Comparison of ENCODE assay signal across 27 cellular contexts in the genomic region with DNA sequence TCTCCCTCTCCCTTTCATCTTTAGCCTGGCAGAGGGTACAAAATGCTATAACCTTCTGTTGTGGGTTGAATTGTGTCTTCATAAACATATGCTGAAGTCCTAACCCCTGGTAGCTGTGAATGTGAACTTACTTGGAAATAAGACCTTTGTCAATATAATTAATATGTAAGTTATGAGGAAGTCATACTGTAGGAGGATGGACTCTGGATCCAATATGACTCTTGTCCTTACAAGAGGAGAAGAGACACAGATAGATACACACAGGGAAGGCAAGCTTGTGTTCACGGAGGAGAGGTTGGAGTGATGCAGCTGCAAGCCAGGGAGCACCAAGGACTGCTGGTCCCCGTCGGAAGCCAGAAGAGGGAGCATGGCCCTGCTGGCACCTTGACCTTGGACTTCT.
"Had no signal": no experiment of that assay in that cellular context is flagged by ENCODE, and none has a peak within 500 bp of the region (broad histone marks: within the 10 kb centered on the region; RNA-seq: fewer than 3 reads in every experiment).

No MANE protein-coding gene starts in this region.

- H3K27ac ChIP-seq: neural progenitor cell, ovary, parathyroid adenoma, psoas muscle, skin epidermis, stomach, thoracic aorta, thyroid gland, tibial nerve, upper lobe of left lung, vagina had no signal

- H3K4me1 ChIP-seq: neural progenitor cell, parathyroid adenoma, psoas muscle, thyroid gland, tibial nerve, upper lobe of left lung, vagina had no signal

- FAIRE-seq: urothelium cell line had no signal

- H3K9me3 ChIP-seq: ovary, psoas muscle, stomach, thoracic aorta, thyroid gland, tibial nerve, upper lobe of left lung, vagina had no signal

- H3K36me3 ChIP-seq: neural progenitor cell, ovary, stomach, thoracic aorta, thyroid gland, tibial nerve, upper lobe of left lung, vagina had no signal

- DNase-seq: naive B cell; naive thymus-derived CD8-positive, alpha-beta T cell; nephron progenitor cell; occipital lobe; ovary; posterior cingulate gyrus; psoas muscle; right cardiac atrium; stimulated activated CD4-positive, alpha-beta T cell treated with anti-CD3 and anti-CD28 coated beads, Interleukin-15, amount 100 ng/mL, for 24 hours; stimulated activated CD4-positive, alpha-beta T cell treated with anti-CD3 and anti-CD28 coated beads, Interleukin-2, amount 100 ng/mL, for 24 hours; stimulated activated CD4-positive, alpha-beta T cell treated with anti-CD3 and anti-CD28 coated beads, Interleukin-2, amount 100 ng/mL, for 48 hours; stimulated activated CD4-positive, alpha-beta T cell treated with anti-CD3 and anti-CD28 coated beads, Interleukin-4, amount 100 ng/mL, for 24 hours; stimulated activated naive B cell treated with anti-CD40 and anti-IgM and Interleukin-4, amounts not matched to agents 10 μg/mL and 1 μg/mL and 100 μg/mL, for 72 hours; stimulated activated naive CD4-positive, alpha-beta T cell treated with Interleukin-2 at 50 U/mL for 16 hours; stomach; thyroid gland; trophoblast cell; upper lobe of left lung had no signal

- H3K4me3 ChIP-seq: neural progenitor cell, ovary, psoas muscle, skin epidermis, stomach, thoracic aorta, thyroid gland, tibial nerve, upper lobe of left lung, vagina had no signal

- ATAC-seq: naive thymus-derived CD8-positive, alpha-beta T cell; sciatic nerve; stimulated activated effector memory CD8-positive, alpha-beta T cell treated with anti-CD3 and anti-CD28 coated beads, Interleukin-12 subunit alpha, Interleukin-12 subunit beta, amount 100 ng/mL, for 72 hours; stimulated activated naive B cell treated with anti-CD40 and anti-IgM and Interleukin-4, amounts not matched to agents 10 μg/mL and 1 μg/mL and 100 μg/mL, for 72 hours had no signal

- H3K27me3 ChIP-seq: neural progenitor cell, ovary, stomach, thyroid gland, tibial nerve, upper lobe of left lung, vagina had no signal
